ENCODE assay signal across 1 cellular context in genomic region chr4:163693211-163693610, GRCh38.
TF ChIP-seq lines count a peak whose summit lies in the region.

No MANE protein-coding gene starts in this region.

TF ChIP-seq in IMR-90, 13 proteins besides CTCF, POLR2A, EP300 and RAD21:
- TF ChIP-seq USF2 (IDR thresholded peaks at IDR 0.05; ENCODE audit: low read depth, low read length), result no peak
- 0 out of 2 replicates have a peak, but pooled peaks have one; percentile 12 for TF ChIP-seq FOS (IDR thresholded peaks at IDR 0.05; ENCODE audit: low read depth, low read length)
- TF ChIP-seq RFX5 (IDR thresholded peaks at IDR 0.05; ENCODE audit: low read depth, low read length), result no peak
TF ChIP-seq in IMR-90: peak in this region for 1.
